1 cellular context compared by ENCODE assay signal in the genomic region with DNA sequence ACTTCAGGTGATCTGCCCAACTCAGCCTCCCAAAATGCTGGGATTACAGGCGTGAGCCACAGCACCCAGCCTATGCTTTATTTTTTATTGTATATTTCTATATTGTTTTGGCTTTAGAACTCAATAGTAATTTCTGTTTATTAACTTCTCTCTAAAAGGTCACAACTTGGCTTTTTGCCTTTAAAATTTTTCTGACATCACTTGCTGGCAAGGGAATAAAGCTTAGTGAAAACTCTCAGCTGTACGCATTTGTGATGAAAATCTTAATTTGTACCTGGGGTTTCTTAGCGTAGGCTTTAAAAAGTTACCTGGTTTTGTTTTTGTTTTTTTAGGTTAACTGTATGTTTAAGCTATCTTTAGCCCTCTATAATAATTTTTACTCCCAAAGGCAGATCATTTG.
TF ChIP-seq lines count a peak whose summit lies in the region.

No MANE protein-coding gene starts in this region.

TF ChIP-seq in IMR-90, 13 proteins besides CTCF, POLR2A, EP300 and RAD21 (continued from another document):
- TF ChIP-seq, protein P1, sequence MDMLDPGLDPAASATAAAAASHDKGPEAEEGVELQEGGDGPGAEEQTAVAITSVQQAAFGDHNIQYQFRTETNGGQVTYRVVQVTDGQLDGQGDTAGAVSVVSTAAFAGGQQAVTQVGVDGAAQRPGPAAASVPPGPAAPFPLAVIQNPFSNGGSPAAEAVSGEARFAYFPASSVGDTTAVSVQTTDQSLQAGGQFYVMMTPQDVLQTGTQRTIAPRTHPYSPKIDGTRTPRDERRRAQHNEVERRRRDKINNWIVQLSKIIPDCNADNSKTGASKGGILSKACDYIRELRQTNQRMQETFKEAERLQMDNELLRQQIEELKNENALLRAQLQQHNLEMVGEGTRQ (IDR thresholded peaks at IDR 0.05; ENCODE audit: low read depth, low read length) = no peak
- TF ChIP-seq MAFK (IDR thresholded peaks at IDR 0.05; ENCODE audit: low read depth, low read length) (no peak), RFX5 (IDR thresholded peaks at IDR 0.05; ENCODE audit: low read depth, low read length) (no peak), RCOR1 (IDR thresholded peaks at IDR 0.05; ENCODE audit: insufficient replicate concordance, low read length) (no peak), SMC3 (IDR thresholded peaks at IDR 0.05; ENCODE audit: low read depth, low read length) (no peak), BHLHE40 (IDR thresholded peaks at IDR 0.05; ENCODE audit: low read depth, low read length) (no peak), MAZ (IDR thresholded peaks at IDR 0.05; ENCODE audit: borderline replicate concordance, low read depth, low read length) (no peak), NFE2L2 (IDR thresholded peaks at IDR 0.05; ENCODE audit: low read depth, low read length) (no peak), CEBPB (IDR thresholded peaks at IDR 0.05; ENCODE audit: low read depth, low read length) (no peak), FOS (IDR thresholded peaks at IDR 0.05; ENCODE audit: low read depth, low read length) (no peak)
